8 cellular contexts compared by ENCODE assay signal in the genomic region with DNA sequence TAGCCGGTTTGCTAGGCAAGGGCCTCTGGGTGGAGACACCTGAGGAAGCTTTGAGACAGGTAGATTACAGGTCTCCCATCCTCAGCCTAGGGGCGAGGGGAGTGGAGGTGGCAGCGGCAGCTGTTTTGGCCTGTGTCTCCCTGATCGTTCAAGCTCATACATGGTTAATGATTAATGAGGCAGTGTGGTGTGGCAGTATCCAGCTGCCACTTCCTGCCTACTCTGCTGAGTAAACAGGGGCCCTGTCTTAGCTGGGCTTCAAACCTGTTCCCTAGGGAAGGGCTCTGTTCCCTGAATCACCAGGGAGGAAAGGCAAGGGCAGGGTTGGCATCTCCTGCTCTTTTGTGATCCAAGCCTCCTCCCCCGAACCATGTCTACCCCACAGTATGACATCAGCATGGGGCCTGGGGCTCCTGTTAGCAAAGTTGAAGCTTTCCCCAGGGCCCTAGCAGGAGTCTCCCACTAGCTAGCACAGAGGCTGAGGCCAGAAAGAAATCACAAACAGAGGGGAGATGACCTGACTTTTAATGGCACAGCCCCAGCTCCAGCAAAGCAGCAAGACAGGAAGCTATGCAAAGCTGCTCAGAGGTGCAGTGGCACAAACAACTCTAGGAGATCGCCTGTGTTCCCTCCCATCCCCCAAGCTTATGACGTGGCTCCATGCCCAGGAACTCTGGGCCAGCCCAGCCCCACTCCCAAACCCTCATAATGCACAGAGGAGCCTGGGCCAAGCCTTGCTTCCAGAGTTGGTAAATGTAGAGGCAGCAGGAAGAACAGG. TPM values are rescaled to one million over a fixed set of nuclear protein-coding genes. Genes with fewer than 3 reads are reported as not detected.
A peak's percentile ranks its signal among the peaks of the same experiment; 100 is the strongest.
DNase-seq lines count a peak whose midpoint lies in the region; ATAC-seq and TF ChIP-seq lines count a peak whose summit lies in the region.

No MANE protein-coding gene starts in this region.

- no peaks in the 10 kb centered on the region for H3K9me3 Mint-ChIP-seq in activated T-cell treated with anti-CD3 and anti-CD28 coated beads, Interleukin-2, amount 50 U/mL, for 72 hours
- H3K9me3 Mint-ChIP-seq in nephron, result no peaks in the 10 kb centered on the region

- TF ChIP-seq POLR2A in GM18505 (IDR thresholded peaks at IDR 0.05; ENCODE audit: borderline replicate concordance, extremely low read depth, insufficient read depth, insufficient read length), result no peak

- peak; percentile 97 for DNase-seq in ACHN
- peak; percentile 90 for DNase-seq in NCI-H510A treated with DMSO at 0.1 percent for 48 hours (lab: John Stamatoyannopoulos, UW)
- DNase-seq in activated T-cell treated with anti-CD3 and anti-CD28 coated beads, Interleukin-2, amount 50 U/mL, for 72 hours, result peak in 1 of 2 donors; percentile 34
- DNase-seq in fibroblast of pulmonary artery (ENCODE audit: low read depth), result peak; percentile 95
- DNase-seq in epidermal melanocyte (ENCODE audit: insufficient read length, low spot score), result no peak

- no peaks in the 10 kb centered on the region for H3K27me3 Mint-ChIP-seq in activated T-cell treated with anti-CD3 and anti-CD28 coated beads, Interleukin-2, amount 50 U/mL, for 72 hours (ENCODE audit: low read depth)
- H3K27me3 Mint-ChIP-seq in nephron (ENCODE audit: low read depth), result peaks cover 37% of the 10 kb centered on the region

- in situ Hi-C loops in ACHN (cut with HindIII; ENCODE audit: low pct_ligation_motif_present, low pct_unique_long_range_greater_than_20kb, low sequenced_read_pairs), result no loop called here

- peak overlapping the region; percentile 53 for H3K27ac Mint-ChIP-seq in activated T-cell treated with anti-CD3 and anti-CD28 coated beads, Interleukin-2, amount 50 U/mL, for 72 hours
- H3K27ac Mint-ChIP-seq in nephron, result peak overlapping the region; percentile 98 to 99 (median 98)

- peak overlapping the region; percentile 75 to 78 for H3K4me3 Mint-ChIP-seq in activated T-cell treated with anti-CD3 and anti-CD28 coated beads, Interleukin-2, amount 50 U/mL, for 72 hours
- H3K4me3 Mint-ChIP-seq in nephron, result peak overlapping the region; percentile 59 to 68 (median 60)

- ATAC-seq in GM18505 (IDR thresholded peaks at IDR 0.05; ENCODE audit: unreplicated experiment) (peak; percentile 27), HG03097 (IDR thresholded peaks at IDR 0.05; ENCODE audit: low FRiP score, unreplicated experiment) (peak; percentile 44)
- no peak for ATAC-seq in activated T-cell treated with anti-CD3 and anti-CD28 coated beads, Interleukin-2, amount 50 U/mL, for 72 hours (replicated peaks in 1 of 2)

- TF ChIP-seq CTCF in fibroblast of pulmonary artery (IDR thresholded peaks at IDR 0.05; ENCODE audit: low read length, missing control alignments), result no peak
- no peak for TF ChIP-seq CTCF in nephron (IDR thresholded peaks at IDR 0.05; ENCODE audit: unreplicated experiment in 3 of 3)

- peaks cover 76% of the 10 kb centered on the region for H3K4me1 Mint-ChIP-seq in activated T-cell treated with anti-CD3 and anti-CD28 coated beads, Interleukin-2, amount 50 U/mL, for 72 hours (ENCODE audit: low read depth)
- H3K4me1 Mint-ChIP-seq in nephron, result peaks cover 42% of the 10 kb centered on the region

- H3K36me3 Mint-ChIP-seq in activated T-cell treated with anti-CD3 and anti-CD28 coated beads, Interleukin-2, amount 50 U/mL, for 72 hours (ENCODE audit: insufficient read depth in 2 of 2), result peaks cover 8 to 15% of the 10 kb centered on the region in 2 donors
- no peaks in the 10 kb centered on the region for H3K36me3 Mint-ChIP-seq in nephron (ENCODE audit: low read depth)

- peak overlapping the region; percentile 17 for H3K4me3 ChIP-seq in fibroblast of pulmonary artery (replicated peaks; ENCODE audit: low read depth, low read length)

RNA-seq across cellular contexts. Expression of a gene that starts 3.7 kb away (rescaled TPM):
- not detected for total RNA-seq in activated T-cell treated with anti-CD3 and anti-CD28 coated beads, Interleukin-2, amount 50 U/mL, for 72 hours

RNA-seq across cellular contexts. Expression of a gene that starts 4.1 kb away (rescaled TPM):
- 10 to 100 TPM; 36.8 to 46.0 TPM for total RNA-seq in activated T-cell treated with anti-CD3 and anti-CD28 coated beads, Interleukin-2, amount 50 U/mL, for 72 hours

RNA-seq across cellular contexts. Expression of a gene that starts 4.1 kb away (rescaled TPM):
- total RNA-seq in activated T-cell treated with anti-CD3 and anti-CD28 coated beads, Interleukin-2, amount 50 U/mL, for 72 hours, result 1 to 10 TPM; 2.3 to 3.4 TPM

RNA-seq across cellular contexts. Expression of a gene that starts 4.3 kb away (rescaled TPM):
- total RNA-seq in activated T-cell treated with anti-CD3 and anti-CD28 coated beads, Interleukin-2, amount 50 U/mL, for 72 hours, result 10 to 100 TPM; 82.0 to 99.8 TPM

RNA-seq across cellular contexts. Expression of a gene that starts 19.8 kb away (rescaled TPM):
- total RNA-seq in activated T-cell treated with anti-CD3 and anti-CD28 coated beads, Interleukin-2, amount 50 U/mL, for 72 hours, result 100 to 1,000 TPM; 101 to 117 TPM

Comparison
In these comparisons a context has a peak if more than half of its experiments do, and no peak if none do; other contexts are left out.
1. ATAC-seq: peak in GM18505 (single experiment) and HG03097 (single experiment); none in activated T-cell treated with anti-CD3 and anti-CD28 coated beads, Interleukin-2, amount 50 U/mL, for 72 hours (0 of 2).